ENCODE assay signal across 8 cellular contexts in the genomic region with DNA sequence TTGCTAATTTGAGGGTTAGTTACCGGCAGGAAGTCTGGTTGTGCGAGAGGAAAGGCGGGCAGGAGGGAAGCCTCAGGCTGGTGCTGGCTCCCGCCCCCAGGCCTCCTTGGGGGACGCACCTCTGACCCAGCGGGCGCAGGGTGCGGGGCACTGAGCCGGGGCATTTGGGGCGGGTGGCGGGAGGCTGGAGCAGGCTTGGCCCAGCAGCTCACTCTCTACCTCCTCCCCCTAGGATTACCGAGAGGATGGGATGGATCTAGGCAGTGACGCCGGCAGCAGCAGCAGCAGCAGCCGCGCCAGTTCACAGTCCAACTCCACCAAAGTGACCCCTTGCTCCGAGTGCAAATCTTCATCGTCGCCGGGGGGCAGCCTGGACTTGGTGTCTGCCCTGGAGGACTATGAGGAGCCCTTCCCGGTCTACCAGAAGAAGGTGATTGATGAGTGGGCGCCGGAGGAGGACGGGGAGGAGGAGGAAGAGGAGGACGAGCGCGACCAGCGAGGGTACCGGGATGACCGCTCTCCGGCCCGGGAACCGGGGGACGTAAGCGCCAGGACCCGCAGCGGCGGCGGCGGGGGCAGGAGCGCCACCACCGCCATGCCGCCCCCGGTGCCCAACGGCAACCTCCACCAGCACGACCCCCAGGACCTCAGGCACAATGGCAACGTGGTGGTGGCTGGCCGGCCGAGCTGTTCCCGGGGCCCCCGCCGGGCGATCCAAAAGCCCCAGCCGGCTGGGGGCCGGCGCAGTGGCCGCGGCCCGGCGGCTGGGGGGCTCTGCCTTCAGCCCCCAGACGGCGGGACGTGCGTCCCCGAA.
DNase-seq lines count a peak whose midpoint lies in the region; ATAC-seq, FAIRE-seq and TF ChIP-seq lines count a peak whose summit lies in the region.

No MANE protein-coding gene starts in this region.

- H3K36me3 ChIP-seq in endothelial cell of umbilical vein (ENCODE audit: control insufficient read depth in 2 of 2, extremely low read depth in 1 of 2, insufficient read depth in 2 of 2, low read length in 2 of 2) = peaks cover 0 to 3% of the 10 kb centered on the region in 2 experiments
- no peaks in the 10 kb centered on the region for H3K36me3 ChIP-seq in thymus (ENCODE audit: control insufficient read depth, insufficient read depth)

- no peak for TF ChIP-seq CTCF in endothelial cell of umbilical vein (IDR thresholded peaks at IDR 0.05; ENCODE audit: extremely low read depth in 1 of 2, insufficient read depth in 1 of 2, low read depth in 1 of 2, low read length in 2 of 2)

- peaks cover 22% of the 10 kb centered on the region for H3K27me3 Mint-ChIP-seq in memory B cell

- peaks cover 13% of the 10 kb centered on the region for H3K4me1 Mint-ChIP-seq in memory B cell

- H3K4me3 ChIP-seq in endothelial cell of umbilical vein (replicated peaks in 1 of 3; ENCODE audit: insufficient read depth in 1 of 3, low read depth in 1 of 3, low read length in 3 of 3) = peak overlapping the region; percentile 22 to 80 (median 64)
- H3K4me3 ChIP-seq in thymus (ENCODE audit: low read length) = peak overlapping the region; percentile 64

- no peaks in the 10 kb centered on the region for H4K20me1 ChIP-seq in endothelial cell of umbilical vein (replicated peaks; ENCODE audit: control insufficient read depth, extremely low read depth, insufficient read depth, low read length)

- dilution Hi-C loops in endothelial cell of umbilical vein (cut with MboI; ENCODE audit: extremely low pct_ligation_motif_present, low sequenced_read_pairs) = no loop called here

- H3K9ac ChIP-seq in endothelial cell of umbilical vein (replicated peaks; ENCODE audit: extremely low read depth, insufficient read depth, low read length) = peak overlapping the region; percentile 95

- POLR2A ChIA-PET in endothelial cell of umbilical vein (lab: Charles Lee) = interaction anchor here (0.6 to 2.0 kb wide), 14 partner anchors 11 to 171 kb away, joined by 3 to 21 read pairs (median 4); no protein-coding TSS in a partner anchor

- BruUV-seq in endothelial cell of umbilical vein (replicated peaks; lab: Mats Ljungman, UMichigan) = TSS peak; percentile 1

- peak overlapping the region; percentile 9 for H2AFZ ChIP-seq in endothelial cell of umbilical vein (ENCODE audit: low read depth, low read length)

- DNase-seq in activated CD4-positive, alpha-beta T cell treated with anti-CD3 and anti-CD28 coated beads for 48 hours = peak; percentile 33
- no peak for DNase-seq in activated CD4-positive, alpha-beta T cell treated with anti-CD3 and anti-CD28 coated beads for 1 hour
- DNase-seq in SW480 (ENCODE audit: low spot score) = peak; percentile 88
- DNase-seq in endothelial cell of umbilical vein (ENCODE audit: low read depth, low spot score) = no peak
- peak in 1 of 2 donors; percentile 16 for DNase-seq in memory B cell (ENCODE audit: low spot score in 2 of 2)

- peak; percentile 7 for TF ChIP-seq POLR2A in endothelial cell of umbilical vein (IDR thresholded peaks at IDR 0.05; ENCODE audit: low read depth, low read length)

- peaks cover 36% of the 10 kb centered on the region for H3K4me1 ChIP-seq in endothelial cell of umbilical vein (ENCODE audit: control insufficient read depth, extremely low read depth, insufficient read depth, low read length)
- peaks cover 7% of the 10 kb centered on the region for H3K4me1 ChIP-seq in thymus (ENCODE audit: control insufficient read depth, insufficient read depth, low read length)

- H3K79me2 ChIP-seq in endothelial cell of umbilical vein (ENCODE audit: control insufficient read depth, insufficient read depth, low read length) = peaks cover 40% of the 10 kb centered on the region

- no peak overlapping the region for H3K27ac Mint-ChIP-seq in memory B cell

- H3K27me3 ChIP-seq in endothelial cell of umbilical vein (ENCODE audit: control insufficient read depth in 2 of 2, insufficient read depth in 2 of 2, low read length in 2 of 2) (no peaks in the 10 kb centered on the region), thymus (ENCODE audit: control insufficient read depth, insufficient read depth) (peaks cover 49% of the 10 kb centered on the region)

- peak; percentile 42 for FAIRE-seq in endothelial cell of umbilical vein (lab: Jason Lieb, UNC)

- no peaks in the 10 kb centered on the region for H3K36me3 Mint-ChIP-seq in memory B cell

- H3K9me3 Mint-ChIP-seq in memory B cell = no peaks in the 10 kb centered on the region

- peak; percentile 31 for ATAC-seq in HG03066 (IDR thresholded peaks at IDR 0.05; ENCODE audit: low read depth, unreplicated experiment)
- no peak for ATAC-seq in memory B cell (ENCODE audit: low read depth)
- no peak for ATAC-seq in GM18858 (IDR thresholded peaks at IDR 0.05; ENCODE audit: unreplicated experiment)

- H3K4me2 ChIP-seq in endothelial cell of umbilical vein (ENCODE audit: insufficient read depth, low read length) = peak overlapping the region; percentile 78

- H3K4me3 Mint-ChIP-seq in memory B cell = peak overlapping the region; percentile 79

- WGBS in thymus = under 1% methylated on average over 65 of the region's 65 CpGs

- H3K27ac ChIP-seq in endothelial cell of umbilical vein (ENCODE audit: insufficient read depth, low read depth, low read length) = peak overlapping the region; percentile 83
- peak overlapping the region; percentile 58 for H3K27ac ChIP-seq in thymus (ENCODE audit: low read depth)

- intact Hi-C loops in endothelial cell of umbilical vein (cut with micrococcal nuclease) = loop anchor here (1.0 to 10.0 kb wide), 8 partner anchors 11 to 1110 kb away; partner anchors contain the start of gene KPNA4

- no peaks in the 10 kb centered on the region for H3K9me1 ChIP-seq in endothelial cell of umbilical vein (replicated peaks; ENCODE audit: control insufficient read depth, extremely low read depth, insufficient read depth, low read length)

- no peaks in the 10 kb centered on the region for H3K9me3 ChIP-seq in endothelial cell of umbilical vein (replicated peaks; ENCODE audit: control insufficient read depth, insufficient read depth, low read length)
- no peaks in the 10 kb centered on the region for H3K9me3 ChIP-seq in thymus (ENCODE audit: control insufficient read depth)

- CTCF ChIA-PET in endothelial cell of umbilical vein (lab: Charles Lee) = interaction anchor here (0.7 to 6.8 kb wide), 9 partner anchors 11 to 53 kb away, joined by 3 to 124 read pairs (median 5); no protein-coding TSS in a partner anchor

TF ChIP-seq in endothelial cell of umbilical vein, 7 proteins besides CTCF, POLR2A, EP300 and RAD21:
- TF ChIP-seq, protein P1, sequence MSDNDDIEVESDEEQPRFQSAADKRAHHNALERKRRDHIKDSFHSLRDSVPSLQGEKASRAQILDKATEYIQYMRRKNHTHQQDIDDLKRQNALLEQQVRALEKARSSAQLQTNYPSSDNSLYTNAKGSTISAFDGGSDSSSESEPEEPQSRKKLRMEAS (IDR thresholded peaks at IDR 0.05; ENCODE audit: insufficient read depth, insufficient read length) = no peak
- TF ChIP-seq JUN (IDR thresholded peaks at IDR 0.05; ENCODE audit: borderline replicate concordance, insufficient read depth, insufficient read length, low read depth) (no peak), FOS (IDR thresholded peaks at IDR 0.05; ENCODE audit: borderline replicate concordance, insufficient read depth, low read length) (no peak), GATA2 (IDR thresholded peaks at IDR 0.05; ENCODE audit: insufficient read depth, insufficient read length, low read depth, low read length) (no peak), POLR2AphosphoS5 (IDR thresholded peaks at IDR 0.05; ENCODE audit: insufficient read depth, low read depth, low read length) (no peak), MYC (IDR thresholded peaks at IDR 0.05; ENCODE audit: low read depth, low read length) (no peak)
TF ChIP-seq in endothelial cell of umbilical vein: peak in this region for 0.

Comparison
In these comparisons a context has a peak if more than half of its experiments do, and no peak if none do; other contexts are left out.
1. DNase-seq: peak in activated CD4-positive, alpha-beta T cell treated with anti-CD3 and anti-CD28 coated beads for 48 hours (single experiment) and SW480 (single experiment); none in activated CD4-positive, alpha-beta T cell treated with anti-CD3 and anti-CD28 coated beads for 1 hour (single experiment) and endothelial cell of umbilical vein (single experiment).